ENCODE assay signal across 8 cellular contexts in genomic region chr3:153161138-153161713, GRCh38. TPM values are rescaled to one million over a fixed set of nuclear protein-coding genes. Genes with fewer than 3 reads are reported as not detected.
A peak's percentile ranks its signal among the peaks of the same experiment; 100 is the strongest.
DNase-seq lines count a peak whose midpoint lies in the region; ATAC-seq and TF ChIP-seq lines count a peak whose summit lies in the region.

No MANE protein-coding gene starts in this region.

- H3K4me3 ChIP-seq in OCI-LY1 (ENCODE audit: low read depth, low read length, poor library complexity, severe bottlenecking) (peak overlapping the region; percentile 84), mononuclear cell (ENCODE audit: low read length) (peak overlapping the region; percentile 95)

- H3K79me2 ChIP-seq in OCI-LY1 (ENCODE audit: insufficient read depth, low read length): peaks cover 10% of the 10 kb centered on the region

- peak overlapping the region; percentile 55 for H2AFZ ChIP-seq in OCI-LY1 (ENCODE audit: low read length)

- peak overlapping the region; percentile 75 for H3K9ac ChIP-seq in OCI-LY1 (ENCODE audit: low read length)

- no peak for TF ChIP-seq CTCF in OCI-LY1 (IDR thresholded peaks at IDR 0.05; ENCODE audit: low read length)

- H3K4me1 ChIP-seq in OCI-LY1 (ENCODE audit: insufficient read depth, low read length, severe bottlenecking) (peaks cover 41% of the 10 kb centered on the region), mononuclear cell (ENCODE audit: insufficient read depth, low read length) (peaks cover 35% of the 10 kb centered on the region)

- H3K4me2 ChIP-seq in OCI-LY1 (ENCODE audit: low read length): peak overlapping the region; percentile 97

- no peaks in the 10 kb centered on the region for H3K36me3 ChIP-seq in OCI-LY1 (ENCODE audit: insufficient read depth, low read length)

- H3K27me3 ChIP-seq in OCI-LY1 (ENCODE audit: insufficient read depth, low read length) (no peaks in the 10 kb centered on the region), mononuclear cell (ENCODE audit: insufficient read depth, low read length) (no peaks in the 10 kb centered on the region)

- H3K9me2 ChIP-seq in OCI-LY1 (ENCODE audit: low read depth, low read length): no peaks in the 10 kb centered on the region

- peak; percentile 100 for DNase-seq in COR-L47 (lab: John Stamatoyannopoulos, UW)
- peak; percentile 100 for DNase-seq in HT1080 (ENCODE audit: low read depth)
- peak; percentile 79 for DNase-seq in activated T-cell treated with anti-CD3 and anti-CD28 coated beads for 4 hours
- peak; percentile 100 for DNase-seq in epithelial cell of prostate (ENCODE audit: low read depth, low spot score)
- DNase-seq in stimulated activated CD8-positive, alpha-beta memory T cell treated with anti-CD3 and anti-CD28 coated beads, Interleukin-4, amount 100 ng/mL, for 1 hour (ENCODE audit: low read depth in 2 of 2, low spot score in 1 of 2): peak; percentile 70 to 80

- no peaks in the 10 kb centered on the region for H3F3A ChIP-seq in OCI-LY1 (ENCODE audit: insufficient read depth, low read length)

- peak; percentile 80 for ATAC-seq in GM21367 (IDR thresholded peaks at IDR 0.05; ENCODE audit: unreplicated experiment)

- H3K9me3 ChIP-seq in OCI-LY1 (ENCODE audit: low read length) (no peaks in the 10 kb centered on the region), mononuclear cell (ENCODE audit: low read depth, low read length) (no peaks in the 10 kb centered on the region)

- H3K27ac ChIP-seq in OCI-LY1 (ENCODE audit: low read depth, low read length, poor library complexity, severe bottlenecking) (peak overlapping the region; percentile 75), epithelial cell of prostate (peak overlapping the region; percentile 99)

- no peaks in the 10 kb centered on the region for H4K20me1 ChIP-seq in OCI-LY1 (ENCODE audit: insufficient read depth, low read length)

RNA-seq across cellular contexts. Expression of gene RAP2B, which starts 0.8 kb away (rescaled TPM):
- 50.6 and 58.2 TPM in 2 replicates for total RNA-seq in HT1080 (2014; rRNA removed; shearing (Covaris generic))
- polyA plus RNA-seq in HT1080 (2015; cell fraction: cytosol; rRNA removed): 33.2 and 33.3 TPM in 2 replicates
- 21.5 and 21.8 TPM in 2 replicates for polyA plus RNA-seq in HT1080 (2015; cell fraction: nucleus; rRNA removed)
- total RNA-seq in mononuclear cell: 30.3 TPM

Comparison
In these comparisons a context has a peak if more than half of its experiments do, and no peak if none do; other contexts are left out.
1. Peak in every context shown above with its lines: DNase-seq, ATAC-seq, H3K4me3 ChIP-seq and H3K27ac ChIP-seq.